ENCODE assay signal across 11 cellular contexts in genomic region chr16:51149251-51149661, GRCh38. TPM values are rescaled to one million over a fixed set of nuclear protein-coding genes. Genes with fewer than 3 reads are reported as not detected.
DNase-seq lines count a peak whose midpoint lies in the region; FAIRE-seq and TF ChIP-seq lines count a peak whose summit lies in the region.
"Had no signal": no experiment of that assay in that cellular context is flagged by ENCODE, and none has a peak within 500 bp of the region (broad histone marks: within the 10 kb centered on the region; RNA-seq: fewer than 3 reads in every experiment).

No MANE protein-coding gene starts in this region.

- H3K9ac ChIP-seq in HUES48 (ENCODE audit: low read depth, low read length): peak overlapping the region; percentile 82

- no peak for FAIRE-seq in GM12891 (lab: Jason Lieb, UNC)
- FAIRE-seq: islet of Langerhans had no signal

- peak overlapping the region; percentile 83; the same call in 1 of the 2 replicates for H3K4me3 ChIP-seq in ACC112 (ENCODE audit: low read depth, low read length)
- H3K4me3 ChIP-seq in HUES48 (ENCODE audit: low read depth, low read length): peak overlapping the region; percentile 90
- H3K4me3 ChIP-seq in epithelial cell of proximal tubule (ENCODE audit: low read depth, low read length): peak overlapping the region; percentile 94

- peaks cover 36% of the 10 kb centered on the region; the same call in 1 of the 2 replicates for H3K27me3 ChIP-seq in ACC112 (ENCODE audit: insufficient read depth, low read length)
- H3K27me3 ChIP-seq in HUES48 (ENCODE audit: control insufficient read depth, insufficient read depth, low read length): peaks cover 33% of the 10 kb centered on the region

- no peaks in the 10 kb centered on the region for H3K79me2 ChIP-seq in ACC112 (ENCODE audit: control insufficient read depth, insufficient read depth, low read length, unreplicated experiment)

- H2AFZ ChIP-seq in ACC112 (ENCODE audit: low read length, unreplicated experiment): no peak overlapping the region

- no peak for TF ChIP-seq POLR2A in GM12891 (IDR thresholded peaks at IDR 0.05; ENCODE audit: low read depth, low read length)

- H3K36me3 ChIP-seq in ACC112 (ENCODE audit: insufficient read depth, low read length): no peaks in the 10 kb centered on the region
- no peaks in the 10 kb centered on the region for H3K36me3 ChIP-seq in HUES48 (ENCODE audit: control insufficient read depth, insufficient read depth, low read length)

- no peak for DNase-seq in epithelial cell of proximal tubule (ENCODE audit: low read depth)
- DNase-seq in midbrain (lab: John Stamatoyannopoulos, UW): peak; percentile 33
- no peak for DNase-seq in NCI-H2171 (lab: John Stamatoyannopoulos, UW)
- DNase-seq in GM12891 (ENCODE audit: insufficient read length, low spot score): no peak
- DNase-seq in NCI-H1694 treated with DMSO at 0.1 percent for 48 hours (lab: John Stamatoyannopoulos, UW): no peak
- no peak for DNase-seq in activated effector memory CD4-positive, alpha-beta T cell treated with anti-CD3 and anti-CD28 coated beads, Interleukin-2, amount 50 U/mL, for 16 hours
- DNase-seq: NCI-H510A treated with DMSO at 0.1 percent for 48 hours; stimulated activated naive CD8-positive, alpha-beta T cell treated with anti-CD3 and anti-CD28 coated beads, Interleukin-15, Interleukin-2, amounts not matched to agents 100 U/mL and 50 U/mL, for 24 hours had no signal

- no peak overlapping the region for H3K27ac ChIP-seq in ACC112 (ENCODE audit: low read depth, low read length)
- peak overlapping the region; percentile 22 for H3K27ac ChIP-seq in HUES48 (ENCODE audit: low read depth, low read length)

- H3K4me1 ChIP-seq in ACC112 (ENCODE audit: control insufficient read depth, insufficient read depth, low read length, unreplicated experiment): no peaks in the 10 kb centered on the region
- peaks cover 56% of the 10 kb centered on the region for H3K4me1 ChIP-seq in HUES48 (ENCODE audit: control insufficient read depth, insufficient read depth, low read length)

- TF ChIP-seq CTCF in epithelial cell of proximal tubule (conservative IDR thresholded peaks at IDR 0.05; ENCODE audit: low read depth, low read length): no peak

- no peaks in the 10 kb centered on the region for H3K9me3 ChIP-seq in HUES48 (ENCODE audit: control insufficient read depth, insufficient read depth, low read length)

TF ChIP-seq in GM12891, 5 proteins besides CTCF, POLR2A, EP300 and RAD21:
- no peak for TF ChIP-seq SPI1 (IDR thresholded peaks at IDR 0.05; ENCODE audit: low read depth, low read length)

RNA-seq across cellular contexts. Expression of gene SALL1, which starts 1.8 kb away (rescaled TPM):
- 17.4 and 20.0 TPM in 2 replicates for total RNA-seq in epithelial cell of proximal tubule
- polyA plus RNA-seq in GM12891 (2012; ENCODE audit: low read depth, missing spikeins): not detected
